In the genomic region with DNA sequence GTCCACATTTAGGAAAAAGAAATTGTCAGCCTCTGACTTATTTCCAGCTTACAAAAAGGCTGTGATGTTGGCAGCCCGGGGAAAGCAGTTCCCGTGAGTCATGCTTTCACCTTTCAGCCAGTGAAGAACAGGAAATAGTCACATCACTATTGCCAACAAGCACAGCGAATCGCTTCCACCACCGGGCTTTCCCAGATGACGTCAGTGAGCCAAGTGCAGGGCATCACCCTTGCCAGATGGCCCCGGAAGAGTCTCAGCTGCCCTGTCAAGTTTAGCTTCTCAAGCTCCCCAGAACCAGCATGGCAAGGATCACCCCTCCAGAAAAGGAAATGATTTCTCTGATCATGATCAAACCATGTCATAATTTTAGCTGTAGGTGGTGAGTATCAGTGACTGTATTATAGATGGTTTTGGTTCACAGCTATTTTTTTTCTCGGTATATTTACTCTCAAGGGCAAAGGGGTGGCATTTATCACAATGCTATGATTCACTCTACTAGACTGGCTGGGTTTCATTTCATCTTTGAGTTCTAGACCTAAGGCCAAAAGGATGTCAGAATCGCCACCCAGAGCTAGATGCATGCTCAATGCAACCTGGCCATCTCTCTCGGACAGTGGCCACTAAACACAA, we compare ENCODE assay signal across 8 cellular contexts. TPM values are rescaled to one million over a fixed set of nuclear protein-coding genes. Genes with fewer than 3 reads are reported as not detected.
DNase-seq lines count a peak whose midpoint lies in the region; ATAC-seq and TF ChIP-seq lines count a peak whose summit lies in the region.

No MANE protein-coding gene starts in this region.

- H3K36me3 Mint-ChIP-seq in natural killer cell treated with Interleukin-12 subunit alpha and Interleukin-12 subunit beta and Interleukin-15 and Interleukin-18, amount 100 ng/mL, for 72 hours, result no peaks in the 10 kb centered on the region

- no peaks in the 10 kb centered on the region for H3K9me3 Mint-ChIP-seq in natural killer cell treated with Interleukin-12 subunit alpha and Interleukin-12 subunit beta and Interleukin-15 and Interleukin-18, amount 100 ng/mL, for 72 hours

- no peak for TF ChIP-seq CTCF in stomach (IDR thresholded peaks at IDR 0.05)

- H3K4me1 Mint-ChIP-seq in natural killer cell treated with Interleukin-12 subunit alpha and Interleukin-12 subunit beta and Interleukin-15 and Interleukin-18, amount 100 ng/mL, for 72 hours (ENCODE audit: low read depth in 2 of 2), result peaks cover 25 to 26% of the 10 kb centered on the region in 2 donors

- H3K9me3 ChIP-seq in stomach, result no peaks in the 10 kb centered on the region

- no peaks in the 10 kb centered on the region for H3K27me3 Mint-ChIP-seq in natural killer cell treated with Interleukin-12 subunit alpha and Interleukin-12 subunit beta and Interleukin-15 and Interleukin-18, amount 100 ng/mL, for 72 hours

- DNase-seq in Ammon's horn (ENCODE audit: low spot score) (peak; percentile 76), GM19238 (ENCODE audit: insufficient read length, low spot score) (peak; percentile 60), NOMO-1 treated with dmso at 0.1 percent for 144 hours (lab: John Stamatoyannopoulos, UW; ENCODE audit: unreplicated experiment) (peak; percentile 55), activated T-cell treated with anti-CD3 and anti-CD28 coated beads for 48 hours (ENCODE audit: low read depth) (peak; percentile 89), stomach (peak; percentile 87)
- peak; percentile 97 for DNase-seq in natural killer cell treated with Interleukin-12 subunit alpha and Interleukin-12 subunit beta and Interleukin-15 and Interleukin-18, amount 100 ng/mL, for 72 hours (ENCODE audit: low spot score)

- no peak overlapping the region for H3K4me3 ChIP-seq in stomach

- no peaks in the 10 kb centered on the region for H3K27me3 ChIP-seq in stomach

- WGBS in stomach, 5 donors, result 18 to 22% (median 22%) methylated on average over 10 of the region's 10 CpGs

- peaks cover 8 to 24% (median 14%) of the 10 kb centered on the region in 4 donors for H3K4me1 ChIP-seq in stomach

- peak; percentile 99 for ATAC-seq in HG03432 (IDR thresholded peaks at IDR 0.05; ENCODE audit: unreplicated experiment)
- peak; percentile 96 for ATAC-seq in esophagus mucosa
- peak; percentile 97 to 98 for ATAC-seq in natural killer cell treated with Interleukin-12 subunit alpha and Interleukin-12 subunit beta and Interleukin-15 and Interleukin-18, amount 100 ng/mL, for 72 hours

- no peak for TF ChIP-seq EP300 in stomach (IDR thresholded peaks at IDR 0.05)

- no peaks in the 10 kb centered on the region for H3K36me3 ChIP-seq in stomach

- intact Hi-C loops in stomach (cut with DNase I; ENCODE audit: low total_unique reads), result no loop called here

- TF ChIP-seq POLR2A in stomach (IDR thresholded peaks at IDR 0.05), result no peak

- H3K27ac ChIP-seq in stomach, result peak overlapping the region; percentile 72 to 89 (median 81)

- peak overlapping the region; percentile 61 for H3K4me3 Mint-ChIP-seq in natural killer cell treated with Interleukin-12 subunit alpha and Interleukin-12 subunit beta and Interleukin-15 and Interleukin-18, amount 100 ng/mL, for 72 hours

- H3K27ac Mint-ChIP-seq in natural killer cell treated with Interleukin-12 subunit alpha and Interleukin-12 subunit beta and Interleukin-15 and Interleukin-18, amount 100 ng/mL, for 72 hours, result peak overlapping the region; percentile 88 to 98

RNA-seq across cellular contexts. Expression of gene B3GNT5, which starts 32.9 kb away (rescaled TPM):
- total RNA-seq in esophagus mucosa (70.7 TPM), stomach (10 to 100 TPM in 2 of 5 donors, 1 to 10 TPM in 3; 4.1 to 39.7 (median 9.0) TPM)
- 1 to 10 TPM in 1 of 2 donors, under 1 TPM in 1; 0.36 to 1.0 TPM for total RNA-seq in natural killer cell treated with Interleukin-12 subunit alpha and Interleukin-12 subunit beta and Interleukin-15 and Interleukin-18, amount 100 ng/mL, for 72 hours
- polyA plus RNA-seq in stomach, result 1 to 10 TPM; 5.0 to 7.6 (median 6.1) TPM
